36 cellular contexts compared by ENCODE assay signal in the genomic region with DNA sequence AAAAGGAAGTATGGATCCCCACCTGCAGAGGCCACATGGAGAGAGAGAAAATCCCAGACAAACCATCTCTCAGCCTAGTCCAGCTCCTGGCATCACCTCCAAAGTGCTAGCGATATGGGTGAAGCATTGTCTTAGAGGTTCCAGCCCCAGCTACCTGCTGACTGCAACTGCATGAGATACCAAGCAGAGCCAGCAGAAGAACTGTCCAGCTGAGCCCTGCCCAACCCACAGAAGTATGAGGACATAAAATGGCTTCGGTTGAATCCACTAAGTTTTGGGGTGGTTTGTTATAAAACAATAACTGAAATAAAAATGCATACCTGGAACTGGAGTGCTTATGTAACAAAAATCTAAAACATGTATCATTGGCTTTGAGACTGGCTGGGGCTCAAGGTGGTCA. TPM values are rescaled to one million over a fixed set of nuclear protein-coding genes. Genes with fewer than 3 reads are reported as not detected.
"Had no signal": no experiment of that assay in that cellular context is flagged by ENCODE, and none has a peak within 500 bp of the region (broad histone marks: within the 10 kb centered on the region; RNA-seq: fewer than 3 reads in every experiment).

No MANE protein-coding gene starts in this region.

- H3K9ac ChIP-seq: parathyroid adenoma had no signal

- H3K27me3 ChIP-seq: spleen, testis, transverse colon, upper lobe of right lung, uterus had no signal

- H3K4me3 Mint-ChIP-seq: natural killer cell treated with Interleukin-12 subunit alpha and Interleukin-12 subunit beta and Interleukin-15 and Interleukin-18, amount 100 ng/mL, for 72 hours; nephron progenitor cell; neural crest cell; stimulated activated memory B cell treated with anti-CD40 and anti-IgM and Interleukin-4, amounts not matched to agents 10 μg/mL and 1 μg/mL and 100 μg/mL, for 72 hours; stimulated activated naive CD8-positive, alpha-beta T cell treated with anti-CD3 and anti-CD28 coated beads, Interleukin-15, amount 100 ng/mL, for 72 hours; type B pancreatic cell had no signal

- H3K4me2 ChIP-seq: smooth muscle cell had no signal

- H3K27ac Mint-ChIP-seq: nephron progenitor cell; progenitor cell of endocrine pancreas; stimulated activated memory B cell treated with anti-CD40 and anti-IgM and Interleukin-4, amounts not matched to agents 10 μg/mL and 1 μg/mL and 100 μg/mL, for 72 hours; type B pancreatic cell had no signal

- H3K36me3 ChIP-seq: neutrophil, spleen, suprapubic skin, tibial artery, transverse colon, upper lobe of right lung, uterus had no signal

- H3K36me3 Mint-ChIP-seq: type B pancreatic cell had no signal

- H3K4me1 Mint-ChIP-seq: nephron progenitor cell, neural crest cell had no signal

- H2AFZ ChIP-seq: parathyroid adenoma had no signal

- H3K9me3 Mint-ChIP-seq: nephron progenitor cell, neural crest cell, type B pancreatic cell had no signal

- DNase-seq: naive thymus-derived CD8-positive, alpha-beta T cell; nephron progenitor cell; nucleus accumbens; posterior cingulate gyrus; psoas muscle; right cardiac atrium; spleen; stimulated activated CD4-positive, alpha-beta T cell treated with anti-CD3 and anti-CD28 coated beads, Interleukin-12 subunit alpha, Interleukin-12 subunit beta, amount 100 ng/mL, for 4 hours; stimulated activated CD4-positive, alpha-beta T cell treated with anti-CD3 and anti-CD28 coated beads, Interleukin-1b, Interleukin-23, amount 100 ng/mL, for 48 hours; stimulated activated CD4-positive, alpha-beta T cell treated with anti-CD3 and anti-CD28 coated beads, Interleukin-4, amount 100 ng/mL, for 1 hour; stimulated activated CD4-positive, alpha-beta T cell treated with anti-CD3 and anti-CD28 coated beads, Interleukin-4, amount 100 ng/mL, for 4 hours; stimulated activated CD8-positive, alpha-beta memory T cell treated with anti-CD3 and anti-CD28 coated beads, Interleukin-4, amount 100 ng/mL, for 48 hours; stimulated activated naive CD4-positive, alpha-beta T cell; stimulated activated naive CD8-positive, alpha-beta T cell treated with anti-CD3 and anti-CD28 coated beads, Interleukin-15, amount 100 ng/mL, for 72 hours; stimulated activated naive CD8-positive, alpha-beta T cell treated with anti-CD3 and anti-CD28 coated beads, Interleukin-15, Interleukin-2, amounts not matched to agents 100 U/mL and 50 U/mL, for 24 hours; substantia nigra; testis; tibial artery; transverse colon; upper lobe of right lung; uterus had no signal

- ATAC-seq: naive thymus-derived CD8-positive, alpha-beta T cell; natural killer cell treated with Interleukin-12 subunit alpha and Interleukin-12 subunit beta and Interleukin-15 and Interleukin-18, amount 100 ng/mL, for 72 hours; psoas muscle; right cardiac atrium; sciatic nerve; stimulated activated memory B cell treated with anti-CD40 and anti-IgM and Interleukin-4, amounts not matched to agents 10 μg/mL and 1 μg/mL and 100 μg/mL, for 72 hours; stimulated activated naive CD8-positive, alpha-beta T cell treated with anti-CD3 and anti-CD28 coated beads, Interleukin-15, amount 100 ng/mL, for 72 hours; stimulated activated naive CD8-positive, alpha-beta T cell treated with anti-CD3 and anti-CD28 coated beads, Interleukin-15, Interleukin-2, amounts not matched to agents 100 U/mL and 50 U/mL, for 24 hours; upper lobe of right lung had no signal

- H3K79me2 ChIP-seq: parathyroid adenoma had no signal

- H3K27ac ChIP-seq: neutrophil, parathyroid adenoma, psoas muscle, spleen, suprapubic skin, testis, tibial artery, transverse colon, upper lobe of right lung, uterus had no signal

- H3K9me3 ChIP-seq: neutrophil, psoas muscle, suprapubic skin, testis, transverse colon, upper lobe of right lung, uterus had no signal

- H3K4me1 ChIP-seq: parathyroid adenoma, psoas muscle, suprapubic skin, testis, tibial artery, transverse colon, uterus had no signal

- H3K4me3 ChIP-seq: psoas muscle, skin epidermis, smooth muscle cell, spleen, suprapubic skin, testis, tibial artery, transverse colon, upper lobe of right lung, uterus had no signal

- H3K27me3 Mint-ChIP-seq: naive thymus-derived CD8-positive, alpha-beta T cell; natural killer cell treated with Interleukin-12 subunit alpha and Interleukin-12 subunit beta and Interleukin-15 and Interleukin-18, amount 100 ng/mL, for 72 hours; stimulated activated naive CD8-positive, alpha-beta T cell treated with anti-CD3 and anti-CD28 coated beads, Interleukin-15, amount 100 ng/mL, for 72 hours had no signal

RNA-seq across cellular contexts. Expression of a gene that starts 28.3 kb away (rescaled TPM):
- total RNA-seq: natural killer cell treated with Interleukin-12 subunit alpha and Interleukin-12 subunit beta and Interleukin-15 and Interleukin-18, amount 100 ng/mL, for 72 hours; neural crest cell; omental fat pad; osteocyte; progenitor cell of endocrine pancreas; psoas muscle; renal cortical epithelial cell; right cardiac atrium; sciatic nerve; smooth muscle cell; spleen; suprapubic skin; transverse colon; upper lobe of right lung; urinary bladder; uterus had no signal
- polyA plus RNA-seq: psoas muscle, right cardiac atrium, smooth muscle cell, urinary bladder had no signal
